Comparison of ENCODE assay signal across 8 cellular contexts in genomic region chr12:13234045-13234641, GRCh38. TPM values are rescaled to one million over a fixed set of nuclear protein-coding genes. Genes with fewer than 3 reads are reported as not detected.
DNase-seq lines count a peak whose midpoint lies in the region; ATAC-seq and TF ChIP-seq lines count a peak whose summit lies in the region.

No MANE protein-coding gene starts in this region.

- H3K27ac ChIP-seq in AG04450 (ENCODE audit: low read depth, low read length), result no peak overlapping the region

- DNase-seq in AG04450 (ENCODE audit: low read depth, low spot score) (no peak), GM06990 (ENCODE audit: extremely low read depth, insufficient read length) (no peak), LoVo (ENCODE audit: low spot score) (peak; percentile 54), glomerular visceral epithelial cell (ENCODE audit: extremely low spot score) (peak; percentile 39), retinal pigment epithelial cell (ENCODE audit: low read depth) (no peak)
- DNase-seq in activated CD4-positive, alpha-beta T cell treated with anti-CD3 and anti-CD28 coated beads, Interleukin-2, amount 50 U/mL, for 1 hour, result peak; percentile 23
- DNase-seq in effector CD8-positive, alpha-beta T cell (lab: John Stamatoyannopoulos, UW), result no peak

- no peak for ATAC-seq in HG03565 (IDR thresholded peaks at IDR 0.05; ENCODE audit: unreplicated experiment)

- POLR2A ChIA-PET in AG04450 (lab: Yijun Ruan, JAX), result no interaction called here

- TF ChIP-seq CTCF in AG04450 (IDR thresholded peaks at IDR 0.05; ENCODE audit: low read depth, low read length) (peak; percentile 94), GM06990 (IDR thresholded peaks at IDR 0.05; ENCODE audit: insufficient read depth, low read length, poor library complexity, severe bottlenecking) (peak; percentile 78), retinal pigment epithelial cell (conservative IDR thresholded peaks at IDR 0.05; ENCODE audit: low read depth, low read length) (peak; percentile 92)

- H3K4me3 ChIP-seq in AG04450 (ENCODE audit: low read depth, low read length) (no peak overlapping the region), GM06990 (replicated peaks; ENCODE audit: low read depth, low read length) (no peak overlapping the region), retinal pigment epithelial cell (ENCODE audit: low read length) (no peak overlapping the region)

- H3K27me3 ChIP-seq in AG04450 (ENCODE audit: control insufficient read depth, insufficient read depth, low read length) (no peaks in the 10 kb centered on the region), GM06990 (replicated peaks; ENCODE audit: control insufficient read depth, insufficient read depth, low read length) (no peaks in the 10 kb centered on the region)

- CTCF ChIA-PET in AG04450 (lab: Charles Lee), result interaction anchor here (0.6 to 3.1 kb wide), 13 partner anchors 8 to 419 kb away, joined by 3 to 32 read pairs (median 5); no protein-coding TSS in a partner anchor

- peaks cover 8% of the 10 kb centered on the region; the same call in 1 of the 2 replicates for H3K9me3 ChIP-seq in AG04450 (ENCODE audit: control insufficient read depth, insufficient read depth, low read length)

- no peaks in the 10 kb centered on the region for H3K36me3 ChIP-seq in GM06990 (ENCODE audit: control insufficient read depth, insufficient read depth, low read length)

RNA-seq across cellular contexts. Expression of gene EMP1, which starts 37.6 kb away (rescaled TPM):
- polyA plus RNA-seq in AG04450 (2011; rRNA removed), result 209 and 257 TPM in 2 replicates
- polyA minus RNA-seq in AG04450 (2011; rRNA and poly(A)+ RNA removed), result 319 and 351 TPM in 2 replicates

Comparison
In these comparisons a context has a peak if more than half of its experiments do, and no peak if none do; other contexts are left out.
1. DNase-seq: peak in LoVo (single experiment), activated CD4-positive, alpha-beta T cell treated with anti-CD3 and anti-CD28 coated beads, Interleukin-2, amount 50 U/mL, for 1 hour (single experiment) and glomerular visceral epithelial cell (single experiment); none in AG04450 (single experiment), GM06990 (single experiment), retinal pigment epithelial cell (single experiment) and effector CD8-positive, alpha-beta T cell (single experiment).
2. Peak in every context shown above with its lines, with median percentiles within 50 percentile points of each other: CTCF ChIP-seq.